Comparison of ENCODE assay signal across 11 cellular contexts in genomic region chr17:10127819-10128375, GRCh38.
A peak's percentile ranks its signal among the peaks of the same experiment; 100 is the strongest.
DNase-seq lines count a peak whose midpoint lies in the region; ATAC-seq and TF ChIP-seq lines count a peak whose summit lies in the region.
"Had no signal": no experiment of that assay in that cellular context is flagged by ENCODE, and none has a peak within 500 bp of the region (broad histone marks: within the 10 kb centered on the region; RNA-seq: fewer than 3 reads in every experiment).

No MANE protein-coding gene starts in this region.

- H3K36me3 Mint-ChIP-seq in effector memory CD8-positive, alpha-beta T cell (ENCODE audit: insufficient read depth) = no peaks in the 10 kb centered on the region
- no peaks in the 10 kb centered on the region for H3K36me3 Mint-ChIP-seq in activated CD4-positive, alpha-beta memory T cell treated with anti-CD3 and anti-CD28 coated beads for 36 hours
- H3K36me3 Mint-ChIP-seq: activated naive CD4-positive, alpha-beta T cell treated with anti-CD3 and anti-CD28 coated beads, Interleukin-2, amount 50 U/mL, for 24 hours had no signal

- H2AFZ ChIP-seq in osteoblast (ENCODE audit: low read length) = peak overlapping the region; percentile 77

- WGBS in gastroesophageal sphincter (ENCODE audit: low coverage in 1 of 2), 2 donors = 0 to 28% methylated on average over 4 to 5 of the region's 17 CpGs

- no peaks in the 10 kb centered on the region for H3K9me3 Mint-ChIP-seq in effector memory CD8-positive, alpha-beta T cell
- H3K9me3 Mint-ChIP-seq in activated CD4-positive, alpha-beta memory T cell treated with anti-CD3 and anti-CD28 coated beads for 36 hours = no peaks in the 10 kb centered on the region
- H3K9me3 Mint-ChIP-seq: activated naive CD4-positive, alpha-beta T cell treated with anti-CD3 and anti-CD28 coated beads, Interleukin-2, amount 50 U/mL, for 24 hours had no signal

- H3K36me3 ChIP-seq in SJSA1 (no peaks in the 10 kb centered on the region), gastroesophageal sphincter (no peaks in the 10 kb centered on the region), osteoblast (ENCODE audit: insufficient read depth, low read length) (no peaks in the 10 kb centered on the region)

- POLR2A ChIA-PET in activated CD4-positive, alpha-beta memory T cell treated with anti-CD3 and anti-CD28 coated beads for 36 hours (lab: Charles Lee) = no interaction called here

- no peaks in the 10 kb centered on the region for H4K20me1 ChIP-seq in osteoblast (ENCODE audit: insufficient read depth, low read length)

- CTCF ChIA-PET in activated CD4-positive, alpha-beta memory T cell treated with anti-CD3 and anti-CD28 coated beads for 36 hours (lab: Charles Lee) = no interaction called here

- peak overlapping the region; percentile 45 for H3K4me2 ChIP-seq in osteoblast (ENCODE audit: insufficient read depth, low read length)

- DNase-seq in AG09319 (ENCODE audit: extremely low read depth, low read depth) (peak; percentile 65), SJSA1 (ENCODE audit: low read depth in 1 of 2, low spot score in 2 of 2) (peak; percentile 62 to 68), osteoblast (ENCODE audit: insufficient read length, low spot score, missing footprints) (peak; percentile 94), SW 1271 (lab: John Stamatoyannopoulos, UW) (no peak), activated gamma-delta T cell treated with Interleukin-2 at 50 U/mL for 16 hours (no peak)
- no peak for DNase-seq in effector memory CD8-positive, alpha-beta T cell
- no peak for DNase-seq in activated CD4-positive, alpha-beta memory T cell treated with anti-CD3 and anti-CD28 coated beads for 36 hours
- DNase-seq: COR-L47, NCI-H510A treated with DMSO at 0.1 percent for 48 hours had no signal

- H3K27ac ChIP-seq in SJSA1 (peak overlapping the region; percentile 74), gastroesophageal sphincter (peak overlapping the region; percentile 26 to 81 (median 74)), osteoblast (ENCODE audit: low read depth, low read length) (peak overlapping the region; percentile 91)

- ATAC-seq in gastroesophageal sphincter = peak; percentile 90
- ATAC-seq in effector memory CD8-positive, alpha-beta T cell (replicated peaks) = no peak

- no peak overlapping the region for H3K4me3 ChIP-seq in SJSA1
- no peak overlapping the region for H3K4me3 ChIP-seq in gastroesophageal sphincter
- peak overlapping the region; percentile 46 for H3K4me3 ChIP-seq in osteoblast (ENCODE audit: insufficient read depth, low read length)

- intact Hi-C loops in activated CD4-positive, alpha-beta memory T cell treated with anti-CD3 and anti-CD28 coated beads for 36 hours (cut with micrococcal nuclease) = no loop called here

- H3K27ac Mint-ChIP-seq in effector memory CD8-positive, alpha-beta T cell = peak overlapping the region in 1 of 2 donors; percentile 33
- no peak overlapping the region for H3K27ac Mint-ChIP-seq in activated CD4-positive, alpha-beta memory T cell treated with anti-CD3 and anti-CD28 coated beads for 36 hours
- H3K27ac Mint-ChIP-seq: activated naive CD4-positive, alpha-beta T cell treated with anti-CD3 and anti-CD28 coated beads, Interleukin-2, amount 50 U/mL, for 24 hours had no signal

- no peak for TF ChIP-seq EP300 in gastroesophageal sphincter (IDR thresholded peaks at IDR 0.05)

- H3K4me1 ChIP-seq in SJSA1 (replicated peaks) = peaks cover 36% of the 10 kb centered on the region
- peaks cover 0 to 62% (median 15%) of the 10 kb centered on the region in 3 donors for H3K4me1 ChIP-seq in gastroesophageal sphincter
- peaks cover 29% of the 10 kb centered on the region for H3K4me1 ChIP-seq in osteoblast (ENCODE audit: insufficient read depth, low read length)

- H3K27me3 ChIP-seq in SJSA1 (replicated peaks) (no peaks in the 10 kb centered on the region), gastroesophageal sphincter (peaks cover 5% of the 10 kb centered on the region), osteoblast (ENCODE audit: insufficient read depth, low read length) (no peaks in the 10 kb centered on the region)

- TF ChIP-seq CTCF in AG09319 (IDR thresholded peaks at IDR 0.05; ENCODE audit: low read depth, low read length) = peak; percentile 11; the same call in 1 of the 2 replicates
- peak in 1 of 4 experiments; percentile 25 for TF ChIP-seq CTCF in gastroesophageal sphincter (IDR thresholded peaks at IDR 0.05)
- TF ChIP-seq CTCF in osteoblast (IDR thresholded peaks at IDR 0.05; ENCODE audit: extremely low read depth, low read depth, low read length) = no peak

- peaks cover 20 to 36% of the 10 kb centered on the region in 2 donors for H3K4me1 Mint-ChIP-seq in effector memory CD8-positive, alpha-beta T cell (ENCODE audit: low read depth in 2 of 2)
- peaks cover 3% of the 10 kb centered on the region for H3K4me1 Mint-ChIP-seq in activated CD4-positive, alpha-beta memory T cell treated with anti-CD3 and anti-CD28 coated beads for 36 hours (ENCODE audit: low read depth)
- H3K4me1 Mint-ChIP-seq: activated naive CD4-positive, alpha-beta T cell treated with anti-CD3 and anti-CD28 coated beads, Interleukin-2, amount 50 U/mL, for 24 hours had no signal

- H3K4me3 Mint-ChIP-seq in effector memory CD8-positive, alpha-beta T cell = no peak overlapping the region
- H3K4me3 Mint-ChIP-seq in activated CD4-positive, alpha-beta memory T cell treated with anti-CD3 and anti-CD28 coated beads for 36 hours = no peak overlapping the region
- H3K4me3 Mint-ChIP-seq: activated naive CD4-positive, alpha-beta T cell treated with anti-CD3 and anti-CD28 coated beads, Interleukin-2, amount 50 U/mL, for 24 hours had no signal

- H3K27me3 Mint-ChIP-seq in effector memory CD8-positive, alpha-beta T cell = no peaks in the 10 kb centered on the region
- no peaks in the 10 kb centered on the region for H3K27me3 Mint-ChIP-seq in activated CD4-positive, alpha-beta memory T cell treated with anti-CD3 and anti-CD28 coated beads for 36 hours
- H3K27me3 Mint-ChIP-seq: activated naive CD4-positive, alpha-beta T cell treated with anti-CD3 and anti-CD28 coated beads, Interleukin-2, amount 50 U/mL, for 24 hours had no signal

- H3K9me3 ChIP-seq in SJSA1 (replicated peaks) = no peaks in the 10 kb centered on the region
- no peaks in the 10 kb centered on the region for H3K9me3 ChIP-seq in gastroesophageal sphincter
- no peaks in the 10 kb centered on the region for H3K9me3 ChIP-seq in osteoblast (ENCODE audit: low read depth, low read length)

- H3K79me2 ChIP-seq in osteoblast (ENCODE audit: insufficient read depth, low read length) = no peaks in the 10 kb centered on the region

- no peak for TF ChIP-seq POLR2A in gastroesophageal sphincter (IDR thresholded peaks at IDR 0.05)

Comparison
In these comparisons a context has a peak if more than half of its experiments do, and no peak if none do; other contexts are left out.
1. DNase-seq: peak in AG09319 (single experiment), SJSA1 (2 of 2) and osteoblast (single experiment); none in effector memory CD8-positive, alpha-beta T cell (0 of 3), SW 1271 (0 of 2), activated gamma-delta T cell treated with Interleukin-2 at 50 U/mL for 16 hours (single experiment) and activated CD4-positive, alpha-beta memory T cell treated with anti-CD3 and anti-CD28 coated beads for 36 hours (single experiment).
2. Peak in every context shown above with its lines, with median percentiles within 50 percentile points of each other: H3K27ac ChIP-seq.